In genomic region chr6:170452767-170453545, GRCh38 we compare ENCODE assay signal across 28 cellular contexts.
A peak's percentile ranks its signal among the peaks of the same experiment; 100 is the strongest.
DNase-seq lines count a peak whose midpoint lies in the region; ATAC-seq, FAIRE-seq and TF ChIP-seq lines count a peak whose summit lies in the region.
"Had no signal": no experiment of that assay in that cellular context is flagged by ENCODE, and none has a peak within 500 bp of the region (broad histone marks: within the 10 kb centered on the region; RNA-seq: fewer than 3 reads in every experiment).

No MANE protein-coding gene starts in this region.

- H3K27ac ChIP-seq in HCT116 (ENCODE audit: low read depth, low read length) (peak overlapping the region; percentile 37), keratinocyte (ENCODE audit: control insufficient read depth, insufficient read depth, low read length) (no peak overlapping the region), foreskin keratinocyte (no peak overlapping the region), Karpas-422 (ENCODE audit: low read length) (no peak overlapping the region)
- H3K27ac ChIP-seq: GM23248, prostate gland, sigmoid colon, tibial artery had no signal

- H3K9me3 ChIP-seq in HCT116 (ENCODE audit: control insufficient read depth in 1 of 2, insufficient read depth in 1 of 2, low read depth in 1 of 2, low read length in 2 of 2) (peaks cover 0 to 5% of the 10 kb centered on the region in 2 experiments; a peak in 2 of 4 replicates), keratinocyte (ENCODE audit: control insufficient read depth, low read depth, low read length) (peaks cover 3% of the 10 kb centered on the region), Karpas-422 (ENCODE audit: low read length) (no peaks in the 10 kb centered on the region)
- H3K9me3 ChIP-seq: prostate gland, sigmoid colon, tibial artery had no signal

- no peak for TF ChIP-seq POLR2A in HCT116 (IDR thresholded peaks at IDR 0.05; ENCODE audit: borderline replicate concordance, extremely low read depth, insufficient read depth, insufficient read length)

- no peak for TF ChIP-seq RAD21 in HCT116 (IDR thresholded peaks at IDR 0.05; ENCODE audit: low read depth)

- no peak overlapping the region for H2AFZ ChIP-seq in HCT116 (ENCODE audit: low read depth, low read length, poor library complexity, severe bottlenecking)
- H2AFZ ChIP-seq in keratinocyte (ENCODE audit: control insufficient read depth, low read length), result no peak overlapping the region
- H2AFZ ChIP-seq in Karpas-422 (ENCODE audit: low read length), result no peak overlapping the region
- H2AFZ ChIP-seq: GM23248 had no signal

- dilution Hi-C loops in keratinocyte (cut with MboI; ENCODE audit: extremely low pct_ligation_motif_present, low sequenced_read_pairs), result no loop called here

- peaks cover 12% of the 10 kb centered on the region for H3K4me1 Mint-ChIP-seq in activated naive CD8-positive, alpha-beta T cell treated with anti-CD3 and anti-CD28 coated beads, Interleukin-2, amount 50 U/mL, for 24 hours
- H3K4me1 Mint-ChIP-seq in stimulated activated effector memory CD8-positive, alpha-beta T cell treated with anti-CD3 and anti-CD28 coated beads, Interleukin-12 subunit alpha, Interleukin-12 subunit beta, amount 100 ng/mL, for 72 hours, result peaks cover 17% of the 10 kb centered on the region

- H3K4me2 ChIP-seq in HCT116 (ENCODE audit: low read length) (no peak overlapping the region), keratinocyte (ENCODE audit: control insufficient read depth, extremely low read depth, insufficient read depth, low read depth, low read length) (no peak overlapping the region), Karpas-422 (ENCODE audit: low read depth, low read length, poor library complexity, severe bottlenecking) (no peak overlapping the region)

- RAD21 ChIA-PET in HCT116 (lab: Charles Lee; ENCODE audit: low non-redundant PET in 1 of 2, low total read pairs in 2 of 2, uncharacterized antibody in 2 of 2, unreplicated experiment in 2 of 2), result no interaction called here

- POLR2A ChIA-PET in HCT116 (lab: Charles Lee), result no interaction called here

- H3K27ac Mint-ChIP-seq in activated naive CD8-positive, alpha-beta T cell treated with anti-CD3 and anti-CD28 coated beads, Interleukin-2, amount 50 U/mL, for 24 hours, result peak overlapping the region; percentile 9
- peak overlapping the region; percentile 3 for H3K27ac Mint-ChIP-seq in stimulated activated effector memory CD8-positive, alpha-beta T cell treated with anti-CD3 and anti-CD28 coated beads, Interleukin-12 subunit alpha, Interleukin-12 subunit beta, amount 100 ng/mL, for 72 hours
- H3K27ac Mint-ChIP-seq: activated CD4-positive, alpha-beta T cell treated with anti-CD3 and anti-CD28 coated beads, Interleukin-2, amount 10 ng/mL, durations not matched to agents 7 days and 5 days; activated naive CD4-positive, alpha-beta T cell treated with anti-CD3 and anti-CD28 coated beads for 36 hours; activated T-cell treated with anti-CD3 and anti-CD28 coated beads, Interleukin-2, amount 50 U/mL, for 72 hours; T-cell had no signal

- FAIRE-seq in keratinocyte (lab: Jason Lieb, UNC), result peak; percentile 51
- FAIRE-seq: colon, G401.6 had no signal

- no peak overlapping the region for H3K4me3 Mint-ChIP-seq in activated naive CD8-positive, alpha-beta T cell treated with anti-CD3 and anti-CD28 coated beads, Interleukin-2, amount 50 U/mL, for 24 hours
- no peak overlapping the region for H3K4me3 Mint-ChIP-seq in stimulated activated effector memory CD8-positive, alpha-beta T cell treated with anti-CD3 and anti-CD28 coated beads, Interleukin-12 subunit alpha, Interleukin-12 subunit beta, amount 100 ng/mL, for 72 hours
- H3K4me3 Mint-ChIP-seq: activated CD4-positive, alpha-beta T cell treated with anti-CD3 and anti-CD28 coated beads, Interleukin-2, amount 10 ng/mL, durations not matched to agents 7 days and 5 days; activated naive CD4-positive, alpha-beta T cell treated with anti-CD3 and anti-CD28 coated beads for 36 hours; activated T-cell treated with anti-CD3 and anti-CD28 coated beads, Interleukin-2, amount 50 U/mL, for 72 hours; T-cell had no signal

- H3K9me2 ChIP-seq in HCT116 (ENCODE audit: insufficient read depth), result no peaks in the 10 kb centered on the region
- H3K9me2 ChIP-seq in Karpas-422 (replicated peaks; ENCODE audit: insufficient read depth, low read length), result no peaks in the 10 kb centered on the region

- H3K36me3 ChIP-seq in HCT116 (ENCODE audit: control insufficient read depth in 1 of 2, insufficient read depth in 2 of 2, low read length in 2 of 2), result no peaks in the 10 kb centered on the region
- H3K36me3 ChIP-seq in keratinocyte (ENCODE audit: control insufficient read depth in 2 of 2, extremely low read depth in 1 of 2, insufficient read depth in 2 of 2, low read length in 2 of 2), result no peaks in the 10 kb centered on the region
- H3K36me3 ChIP-seq in Karpas-422 (ENCODE audit: insufficient read depth, low read length), result no peaks in the 10 kb centered on the region
- H3K36me3 ChIP-seq: prostate gland, sigmoid colon, tibial artery had no signal

- H3K9me1 ChIP-seq in keratinocyte (ENCODE audit: control insufficient read depth, extremely low read depth, insufficient read depth, low read length), result no peaks in the 10 kb centered on the region

- no peaks in the 10 kb centered on the region for H3K79me2 ChIP-seq in HCT116 (ENCODE audit: insufficient read depth, low read length)
- H3K79me2 ChIP-seq in keratinocyte (ENCODE audit: control insufficient read depth, insufficient read depth, low read length), result no peaks in the 10 kb centered on the region
- no peaks in the 10 kb centered on the region for H3K79me2 ChIP-seq in Karpas-422 (ENCODE audit: low read length)

- DNase-seq in HCT116 (ENCODE audit: low read depth, low spot score) (no peak), keratinocyte (ENCODE audit: low read depth, low spot score) (no peak), foreskin keratinocyte (no peak), NCI-H2081 (lab: John Stamatoyannopoulos, UW) (no peak), Karpas-422 (no peak)
- no peak for DNase-seq in activated naive CD8-positive, alpha-beta T cell treated with anti-CD3 and anti-CD28 coated beads, Interleukin-2, amount 50 U/mL, for 24 hours
- no peak for DNase-seq in stimulated activated effector memory CD8-positive, alpha-beta T cell treated with anti-CD3 and anti-CD28 coated beads, Interleukin-12 subunit alpha, Interleukin-12 subunit beta, amount 100 ng/mL, for 72 hours (ENCODE audit: low spot score in 2 of 2)
- DNase-seq: activated CD4-positive, alpha-beta T cell treated with anti-CD3 and anti-CD28 coated beads, Interleukin-2, amount 10 ng/mL, durations not matched to agents 7 days and 5 days; activated naive CD4-positive, alpha-beta T cell treated with anti-CD3 and anti-CD28 coated beads for 36 hours; activated T-cell treated with anti-CD3 and anti-CD28 coated beads, Interleukin-2, amount 50 U/mL, for 72 hours; amygdala; C1 segment of cervical spinal cord; COR-L47; DMS79; GM23248; hippocampal formation; left colon; NCI-H1417; NCI-H2029; NCI-H524 treated with DMSO at 0.1 percent for 48 hours; NK-92 treated with Interleukin-12 subunit alpha and Interleukin-12 subunit beta, amount 100 ng/mL, for 24 hours; sigmoid colon; stimulated activated CD4-positive, alpha-beta T cell treated with anti-CD3 and anti-CD28 coated beads, Interleukin-4, amount 100 ng/mL, for 1 hour; T-cell; tibial artery had no signal

- intact Hi-C loops in HCT116 (cut with micrococcal nuclease), result no loop called here

- H4K20me1 ChIP-seq in HCT116 (ENCODE audit: insufficient read depth), result no peaks in the 10 kb centered on the region
- no peaks in the 10 kb centered on the region for H4K20me1 ChIP-seq in keratinocyte (ENCODE audit: control insufficient read depth, extremely low read depth, insufficient read depth, low read length)
- H4K20me1 ChIP-seq in Karpas-422 (ENCODE audit: insufficient read depth, low read depth, low read length), result no peaks in the 10 kb centered on the region

- H3K9me3 Mint-ChIP-seq in activated naive CD8-positive, alpha-beta T cell treated with anti-CD3 and anti-CD28 coated beads, Interleukin-2, amount 50 U/mL, for 24 hours, result peaks cover 5% of the 10 kb centered on the region
- peaks cover 5% of the 10 kb centered on the region for H3K9me3 Mint-ChIP-seq in stimulated activated effector memory CD8-positive, alpha-beta T cell treated with anti-CD3 and anti-CD28 coated beads, Interleukin-12 subunit alpha, Interleukin-12 subunit beta, amount 100 ng/mL, for 72 hours
- H3K9me3 Mint-ChIP-seq: activated naive CD4-positive, alpha-beta T cell treated with anti-CD3 and anti-CD28 coated beads for 36 hours; T-cell had no signal

- H3K36me3 Mint-ChIP-seq in activated naive CD8-positive, alpha-beta T cell treated with anti-CD3 and anti-CD28 coated beads, Interleukin-2, amount 50 U/mL, for 24 hours (ENCODE audit: low read depth), result no peaks in the 10 kb centered on the region
- no peaks in the 10 kb centered on the region for H3K36me3 Mint-ChIP-seq in stimulated activated effector memory CD8-positive, alpha-beta T cell treated with anti-CD3 and anti-CD28 coated beads, Interleukin-12 subunit alpha, Interleukin-12 subunit beta, amount 100 ng/mL, for 72 hours
- H3K36me3 Mint-ChIP-seq: T-cell had no signal

- no peak for ATAC-seq in HCT116
- ATAC-seq in activated naive CD8-positive, alpha-beta T cell treated with anti-CD3 and anti-CD28 coated beads, Interleukin-2, amount 50 U/mL, for 24 hours, result no peak
- ATAC-seq in stimulated activated effector memory CD8-positive, alpha-beta T cell treated with anti-CD3 and anti-CD28 coated beads, Interleukin-12 subunit alpha, Interleukin-12 subunit beta, amount 100 ng/mL, for 72 hours, result peak; percentile 27
- no peak for ATAC-seq in foreskin keratinocyte
- ATAC-seq: activated T-cell treated with anti-CD3 and anti-CD28 coated beads, Interleukin-2, amount 50 U/mL, for 72 hours; left colon; T-cell had no signal

- CTCF ChIA-PET in HCT116 (lab: Charles Lee), result no interaction called here

- H3K27me3 Mint-ChIP-seq in activated naive CD8-positive, alpha-beta T cell treated with anti-CD3 and anti-CD28 coated beads, Interleukin-2, amount 50 U/mL, for 24 hours, result no peaks in the 10 kb centered on the region
- H3K27me3 Mint-ChIP-seq: activated CD4-positive, alpha-beta T cell treated with anti-CD3 and anti-CD28 coated beads, Interleukin-2, amount 10 ng/mL, durations not matched to agents 7 days and 5 days; T-cell had no signal

- no peak for TF ChIP-seq CTCF in HCT116 (IDR thresholded peaks at IDR 0.05 in 2 of 3, conservative IDR thresholded peaks at IDR 0.05 in 1 of 3; ENCODE audit: borderline replicate concordance in 1 of 3, insufficient read depth in 1 of 3, low read depth in 2 of 3, low read length in 2 of 3)
- no peak for TF ChIP-seq CTCF in keratinocyte (optimal IDR thresholded peaks at IDR 0.05 in 1 of 3, IDR thresholded peaks at IDR 0.05 in 1 of 3, conservative IDR thresholded peaks at IDR 0.05 in 1 of 3; ENCODE audit: extremely low read depth in 1 of 3, insufficient read depth in 2 of 3, low read length in 3 of 3)
- no peak for TF ChIP-seq CTCF in foreskin keratinocyte (conservative IDR thresholded peaks at IDR 0.05)

- H3K4me3 ChIP-seq in HCT116 (replicated peaks in 1 of 2; ENCODE audit: low read depth in 1 of 2, low read length in 2 of 2) (no peak overlapping the region), keratinocyte (ENCODE audit: control insufficient read depth in 2 of 3, extremely low read depth in 1 of 3, insufficient read depth in 2 of 3, low read depth in 1 of 3, low read length in 3 of 3) (no peak overlapping the region), Karpas-422 (ENCODE audit: low read length) (no peak overlapping the region)
- H3K4me3 ChIP-seq: GM23248, prostate gland, sigmoid colon, tibial artery had no signal

- H3K9ac ChIP-seq in HCT116 (ENCODE audit: low read length) (no peak overlapping the region), keratinocyte (ENCODE audit: control insufficient read depth, extremely low read depth, insufficient read depth, low read length) (no peak overlapping the region), Karpas-422 (ENCODE audit: low read length) (no peak overlapping the region)
- H3K9ac ChIP-seq: GM23248 had no signal

- H3K4me1 ChIP-seq in HCT116 (ENCODE audit: control insufficient read depth in 1 of 2, insufficient read depth in 2 of 2, low read length in 2 of 2) (no peaks in the 10 kb centered on the region), keratinocyte (ENCODE audit: control insufficient read depth, extremely low read depth, insufficient read depth, low read length) (no peaks in the 10 kb centered on the region), foreskin keratinocyte (no peaks in the 10 kb centered on the region), Karpas-422 (ENCODE audit: low read length) (no peaks in the 10 kb centered on the region)
- H3K4me1 ChIP-seq: prostate gland, sigmoid colon, tibial artery had no signal

- H3K27me3 ChIP-seq in HCT116 (ENCODE audit: insufficient read depth, low read length) (no peaks in the 10 kb centered on the region), keratinocyte (ENCODE audit: control insufficient read depth, extremely low read depth, insufficient read depth, low read length) (peaks cover 5% of the 10 kb centered on the region), foreskin keratinocyte (peaks cover 8% of the 10 kb centered on the region), Karpas-422 (ENCODE audit: low read length) (no peaks in the 10 kb centered on the region)
- H3K27me3 ChIP-seq: sigmoid colon, tibial artery had no signal

- BruUV-seq in HCT116 (replicated peaks; lab: Mats Ljungman, UMichigan), result no TSS peak
